1 cellular context compared by ENCODE assay signal in genomic region chr3:140941434-140942220, GRCh38.
TF ChIP-seq lines count a peak whose summit lies in the region.

A gene with protein sequence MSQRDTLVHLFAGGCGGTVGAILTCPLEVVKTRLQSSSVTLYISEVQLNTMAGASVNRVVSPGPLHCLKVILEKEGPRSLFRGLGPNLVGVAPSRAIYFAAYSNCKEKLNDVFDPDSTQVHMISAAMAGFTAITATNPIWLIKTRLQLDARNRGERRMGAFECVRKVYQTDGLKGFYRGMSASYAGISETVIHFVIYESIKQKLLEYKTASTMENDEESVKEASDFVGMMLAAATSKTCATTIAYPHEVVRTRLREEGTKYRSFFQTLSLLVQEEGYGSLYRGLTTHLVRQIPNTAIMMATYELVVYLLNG (plus strand): TSS chr3:140941836. CDS start chr3:140942055, 219 bp downstream.

TF ChIP-seq in GM12878, 131 proteins besides CTCF, POLR2A, EP300 and RAD21 (continued from another document and continues in another):
- TF ChIP-seq, protein P1, sequence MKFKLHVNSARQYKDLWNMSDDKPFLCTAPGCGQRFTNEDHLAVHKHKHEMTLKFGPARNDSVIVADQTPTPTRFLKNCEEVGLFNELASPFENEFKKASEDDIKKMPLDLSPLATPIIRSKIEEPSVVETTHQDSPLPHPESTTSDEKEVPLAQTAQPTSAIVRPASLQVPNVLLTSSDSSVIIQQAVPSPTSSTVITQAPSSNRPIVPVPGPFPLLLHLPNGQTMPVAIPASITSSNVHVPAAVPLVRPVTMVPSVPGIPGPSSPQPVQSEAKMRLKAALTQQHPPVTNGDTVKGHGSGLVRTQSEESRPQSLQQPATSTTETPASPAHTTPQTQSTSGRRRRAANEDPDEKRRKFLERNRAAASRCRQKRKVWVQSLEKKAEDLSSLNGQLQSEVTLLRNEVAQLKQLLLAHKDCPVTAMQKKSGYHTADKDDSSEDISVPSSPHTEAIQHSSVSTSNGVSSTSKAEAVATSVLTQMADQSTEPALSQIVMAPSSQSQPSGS (IDR thresholded peaks at IDR 0.05; ENCODE audit: low read length) = no peak; the same call in 1 of the 2 replicates
- TF ChIP-seq NFYA (IDR thresholded peaks at IDR 0.05; ENCODE audit: borderline replicate concordance, low read depth, low read length) = no peak
- no peak for TF ChIP-seq PAX8 (IDR thresholded peaks at IDR 0.05)
- TF ChIP-seq ZNF384 (IDR thresholded peaks at IDR 0.05; ENCODE audit: borderline replicate concordance, low read depth, low read length) = no peak
- peak; percentile 45; the same call in 1 of the 2 replicates for TF ChIP-seq IRF3 (IDR thresholded peaks at IDR 0.05)
- TF ChIP-seq ZBED1 (IDR thresholded peaks at IDR 0.05; ENCODE audit: borderline replicate concordance) = no peak
- TF ChIP-seq ATF7 (IDR thresholded peaks at IDR 0.05; ENCODE audit: low read depth) = peak; percentile 97
- TF ChIP-seq PAX5 (IDR thresholded peaks at IDR 0.05; ENCODE audit: borderline replicate concordance, low read depth, low read length) = peak; percentile 94
- TF ChIP-seq TBL1XR1 (IDR thresholded peaks at IDR 0.05; ENCODE audit: low read depth, low read length) = no peak
- TF ChIP-seq FOXM1 (IDR thresholded peaks at IDR 0.05; ENCODE audit: low read depth, low read length) = no peak
- 0 out of 2 replicates have a peak, but pooled peaks have one; percentile 2 for TF ChIP-seq TCF3 (IDR thresholded peaks at IDR 0.05; ENCODE audit: borderline replicate concordance, insufficient read depth, low read depth, low read length)
- no peak for TF ChIP-seq HDAC6 (IDR thresholded peaks at IDR 0.05; ENCODE audit: unreplicated experiment)
- TF ChIP-seq SREBF1 (IDR thresholded peaks at IDR 0.05; ENCODE audit: low read length) = no peak
- TF ChIP-seq WRNIP1 (IDR thresholded peaks at IDR 0.05; ENCODE audit: borderline replicate concordance, low read depth, low read length) = peak; percentile 57; the same call in 1 of the 2 replicates
- TF ChIP-seq SIN3A (IDR thresholded peaks at IDR 0.05; ENCODE audit: low read depth, low read length) = peak; percentile 71; the same call in 1 of the 2 replicates
- no peak for TF ChIP-seq ZNF592 (IDR thresholded peaks at IDR 0.05)
- TF ChIP-seq SREBF2 (IDR thresholded peaks at IDR 0.05; ENCODE audit: low read length) = no peak
- peak; percentile 42; the same call in 1 of the 2 replicates for TF ChIP-seq BRCA1 (IDR thresholded peaks at IDR 0.05; ENCODE audit: low read depth, low read length)
- no peak for TF ChIP-seq ZNF622 (IDR thresholded peaks at IDR 0.05)
- TF ChIP-seq USF2 (IDR thresholded peaks at IDR 0.05; ENCODE audit: borderline replicate concordance, low read depth, low read length) = peak; percentile 51; the same call in 1 of the 2 replicates
- TF ChIP-seq BMI1 (IDR thresholded peaks at IDR 0.05; ENCODE audit: borderline replicate concordance) = no peak
- TF ChIP-seq IKZF1 (conservative IDR thresholded peaks at IDR 0.05) = peak; percentile 67
- TF ChIP-seq, protein P2, sequence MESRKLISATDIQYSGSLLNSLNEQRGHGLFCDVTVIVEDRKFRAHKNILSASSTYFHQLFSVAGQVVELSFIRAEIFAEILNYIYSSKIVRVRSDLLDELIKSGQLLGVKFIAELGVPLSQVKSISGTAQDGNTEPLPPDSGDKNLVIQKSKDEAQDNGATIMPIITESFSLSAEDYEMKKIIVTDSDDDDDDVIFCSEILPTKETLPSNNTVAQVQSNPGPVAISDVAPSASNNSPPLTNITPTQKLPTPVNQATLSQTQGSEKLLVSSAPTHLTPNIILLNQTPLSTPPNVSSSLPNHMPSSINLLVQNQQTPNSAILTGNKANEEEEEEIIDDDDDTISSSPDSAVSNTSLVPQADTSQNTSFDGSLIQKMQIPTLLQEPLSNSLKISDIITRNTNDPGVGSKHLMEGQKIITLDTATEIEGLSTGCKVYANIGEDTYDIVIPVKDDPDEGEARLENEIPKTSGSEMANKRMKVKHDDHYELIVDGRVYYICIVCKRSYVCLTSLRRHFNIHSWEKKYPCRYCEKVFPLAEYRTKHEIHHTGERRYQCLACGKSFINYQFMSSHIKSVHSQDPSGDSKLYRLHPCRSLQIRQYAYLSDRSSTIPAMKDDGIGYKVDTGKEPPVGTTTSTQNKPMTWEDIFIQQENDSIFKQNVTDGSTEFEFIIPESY (IDR thresholded peaks at IDR 0.05) = no peak
- TF ChIP-seq, protein P3, sequence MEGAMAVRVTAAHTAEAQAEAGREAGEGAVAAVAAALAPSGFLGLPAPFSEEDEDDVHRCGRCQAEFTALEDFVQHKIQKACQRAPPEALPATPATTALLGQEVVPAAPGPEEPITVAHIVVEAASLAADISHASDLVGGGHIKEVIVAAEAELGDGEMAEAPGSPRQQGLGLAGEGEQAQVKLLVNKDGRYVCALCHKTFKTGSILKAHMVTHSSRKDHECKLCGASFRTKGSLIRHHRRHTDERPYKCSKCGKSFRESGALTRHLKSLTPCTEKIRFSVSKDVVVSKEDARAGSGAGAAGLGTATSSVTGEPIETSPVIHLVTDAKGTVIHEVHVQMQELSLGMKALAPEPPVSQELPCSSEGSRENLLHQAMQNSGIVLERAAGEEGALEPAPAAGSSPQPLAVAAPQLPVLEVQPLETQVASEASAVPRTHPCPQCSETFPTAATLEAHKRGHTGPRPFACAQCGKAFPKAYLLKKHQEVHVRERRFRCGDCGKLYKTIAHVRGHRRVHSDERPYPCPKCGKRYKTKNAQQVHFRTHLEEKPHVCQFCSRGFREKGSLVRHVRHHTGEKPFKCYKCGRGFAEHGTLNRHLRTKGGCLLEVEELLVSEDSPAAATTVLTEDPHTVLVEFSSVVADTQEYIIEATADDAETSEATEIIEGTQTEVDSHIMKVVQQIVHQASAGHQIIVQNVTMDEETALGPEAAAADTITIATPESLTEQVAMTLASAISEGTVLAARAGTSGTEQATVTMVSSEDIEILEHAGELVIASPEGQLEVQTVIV (IDR thresholded peaks at IDR 0.05; ENCODE audit: borderline replicate concordance, partially characterized antibody) = peak; percentile 53
- peak; percentile 95 for TF ChIP-seq NR2F1 (conservative IDR thresholded peaks at IDR 0.05)
- peak; percentile 88 for TF ChIP-seq RAD51 (IDR thresholded peaks at IDR 0.05)
- TF ChIP-seq DPF2 (IDR thresholded peaks at IDR 0.05) = peak; percentile 34; the same call in 1 of the 2 replicates
- TF ChIP-seq TAF1 (IDR thresholded peaks at IDR 0.05; ENCODE audit: borderline replicate concordance, low read depth, low read length) = peak; percentile 76; the same call in 1 of the 2 replicates
- peak; percentile 83 for TF ChIP-seq KLF5 (IDR thresholded peaks at IDR 0.05; ENCODE audit: partially characterized antibody)
- TF ChIP-seq MYC (IDR thresholded peaks at IDR 0.05; ENCODE audit: insufficient read depth, insufficient read length, insufficient replicate concordance, low read length, severe bottlenecking) = peak; percentile 27
- TF ChIP-seq, protein P4, sequence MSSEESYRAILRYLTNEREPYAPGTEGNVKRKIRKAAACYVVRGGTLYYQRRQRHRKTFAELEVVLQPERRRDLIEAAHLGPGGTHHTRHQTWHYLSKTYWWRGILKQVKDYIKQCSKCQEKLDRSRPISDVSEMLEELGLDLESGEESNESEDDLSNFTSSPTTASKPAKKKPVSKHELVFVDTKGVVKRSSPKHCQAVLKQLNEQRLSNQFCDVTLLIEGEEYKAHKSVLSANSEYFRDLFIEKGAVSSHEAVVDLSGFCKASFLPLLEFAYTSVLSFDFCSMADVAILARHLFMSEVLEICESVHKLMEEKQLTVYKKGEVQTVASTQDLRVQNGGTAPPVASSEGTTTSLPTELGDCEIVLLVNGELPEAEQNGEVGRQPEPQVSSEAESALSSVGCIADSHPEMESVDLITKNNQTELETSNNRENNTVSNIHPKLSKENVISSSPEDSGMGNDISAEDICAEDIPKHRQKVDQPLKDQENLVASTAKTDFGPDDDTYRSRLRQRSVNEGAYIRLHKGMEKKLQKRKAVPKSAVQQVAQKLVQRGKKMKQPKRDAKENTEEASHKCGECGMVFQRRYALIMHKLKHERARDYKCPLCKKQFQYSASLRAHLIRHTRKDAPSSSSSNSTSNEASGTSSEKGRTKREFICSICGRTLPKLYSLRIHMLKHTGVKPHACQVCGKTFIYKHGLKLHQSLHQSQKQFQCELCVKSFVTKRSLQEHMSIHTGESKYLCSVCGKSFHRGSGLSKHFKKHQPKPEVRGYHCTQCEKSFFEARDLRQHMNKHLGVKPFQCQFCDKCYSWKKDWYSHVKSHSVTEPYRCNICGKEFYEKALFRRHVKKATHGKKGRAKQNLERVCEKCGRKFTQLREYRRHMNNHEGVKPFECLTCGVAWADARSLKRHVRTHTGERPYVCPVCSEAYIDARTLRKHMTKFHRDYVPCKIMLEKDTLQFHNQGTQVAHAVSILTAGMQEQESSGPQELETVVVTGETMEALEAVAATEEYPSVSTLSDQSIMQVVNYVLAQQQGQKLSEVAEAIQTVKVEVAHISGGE (CRISPR knock-in tag; IDR thresholded peaks at IDR 0.05) = no peak
- no peak for TF ChIP-seq EZH2 (IDR thresholded peaks at IDR 0.05; ENCODE audit: borderline replicate concordance, control insufficient read depth, low read depth, low read length)
- TF ChIP-seq ZNF274 (IDR thresholded peaks at IDR 0.05; ENCODE audit: insufficient read depth, insufficient read length) = no peak
- TF ChIP-seq MTA2 (IDR thresholded peaks at IDR 0.05; ENCODE audit: low read depth) = 0 out of 2 replicates have a peak, but pooled peaks have one; percentile 18
- TF ChIP-seq SPI1 (IDR thresholded peaks at IDR 0.05; ENCODE audit: borderline replicate concordance, insufficient read depth, low read depth, low read length) = no peak
- no peak for TF ChIP-seq TARDBP (IDR thresholded peaks at IDR 0.05; ENCODE audit: borderline replicate concordance)
- TF ChIP-seq SMC3 (IDR thresholded peaks at IDR 0.05; ENCODE audit: borderline replicate concordance, low read length) = no peak
- TF ChIP-seq, protein P5, sequence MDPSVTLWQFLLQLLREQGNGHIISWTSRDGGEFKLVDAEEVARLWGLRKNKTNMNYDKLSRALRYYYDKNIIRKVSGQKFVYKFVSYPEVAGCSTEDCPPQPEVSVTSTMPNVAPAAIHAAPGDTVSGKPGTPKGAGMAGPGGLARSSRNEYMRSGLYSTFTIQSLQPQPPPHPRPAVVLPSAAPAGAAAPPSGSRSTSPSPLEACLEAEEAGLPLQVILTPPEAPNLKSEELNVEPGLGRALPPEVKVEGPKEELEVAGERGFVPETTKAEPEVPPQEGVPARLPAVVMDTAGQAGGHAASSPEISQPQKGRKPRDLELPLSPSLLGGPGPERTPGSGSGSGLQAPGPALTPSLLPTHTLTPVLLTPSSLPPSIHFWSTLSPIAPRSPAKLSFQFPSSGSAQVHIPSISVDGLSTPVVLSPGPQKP (IDR thresholded peaks at IDR 0.05; ENCODE audit: low read depth, low read length) = no peak
